In genomic region chr14:49861923-49862673, GRCh38 we compare ENCODE assay signal across 8 cellular contexts. TPM values are rescaled to one million over a fixed set of nuclear protein-coding genes. Genes with fewer than 3 reads are reported as not detected.
DNase-seq lines count a peak whose midpoint lies in the region; ATAC-seq lines count a peak whose summit lies in the region.

No MANE protein-coding gene starts in this region.

- intact Hi-C loops in left colon (cut with DNase I, micrococcal nuclease), result loop anchor here in 1 of 2 donors (5.0 to 10.0 kb wide), 2 partner anchors 143 to 245 kb away; no protein-coding TSS in a partner anchor

- DNase-seq in NK-92 treated with Interleukin-12 subunit alpha and Interleukin-12 subunit beta, amount 100 ng/mL, for 24 hours (lab: John Stamatoyannopoulos, UW), result peak; percentile 80
- DNase-seq in NK-92 (lab: John Stamatoyannopoulos, UW; ENCODE audit: unreplicated experiment), result no peak
- peak; percentile 85 for DNase-seq in NCI-H446 treated with DMSO at 0.1 percent for 48 hours (lab: John Stamatoyannopoulos, UW)
- DNase-seq in activated CD4-positive, alpha-beta T cell treated with anti-CD3 and anti-CD28 coated beads for 1 hour, result peak; percentile 81
- DNase-seq in left colon, result peak; percentile 71 to 88
- peak; percentile 58 to 64 for DNase-seq in stimulated activated CD4-positive, alpha-beta T cell treated with anti-CD3 and anti-CD28 coated beads, Interleukin-1b, Interleukin-23, amount 100 ng/mL, for 1 hour (ENCODE audit: low read depth in 2 of 2)

- H3K27ac ChIP-seq in cingulate gyrus (ENCODE audit: low read depth, low read length), result peak overlapping the region; percentile 98

- ATAC-seq in HG03196 (IDR thresholded peaks at IDR 0.05; ENCODE audit: unreplicated experiment), result peak; percentile 33
- ATAC-seq in left colon, result peak; percentile 52

RNA-seq across cellular contexts. Expression of gene NEMF, which starts 9.5 kb away (rescaled TPM):
- 10 to 100 TPM; 53.2 to 62.1 TPM for total RNA-seq in left colon

RNA-seq across cellular contexts. Expression of gene ARF6, which starts 30.8 kb away (rescaled TPM):
- total RNA-seq in left colon, result 100 to 1,000 TPM; 131 to 161 TPM
